ENCODE assay signal across 22 cellular contexts in genomic region chr1:45870500-45870899, GRCh38.
DNase-seq lines count a peak whose midpoint lies in the region; ATAC-seq, FAIRE-seq and TF ChIP-seq lines count a peak whose summit lies in the region.
"Had no signal": no experiment of that assay in that cellular context is flagged by ENCODE, and none has a peak within 500 bp of the region (broad histone marks: within the 10 kb centered on the region; RNA-seq: fewer than 3 reads in every experiment).

No MANE protein-coding gene starts in this region.

- H3K4me3 ChIP-seq in MG63 (no peak overlapping the region), astrocyte (ENCODE audit: insufficient read depth, low read depth, low read length) (no peak overlapping the region), right lobe of liver (no peak overlapping the region)
- H3K4me3 ChIP-seq: SK-N-MC had no signal

- TF ChIP-seq POLR2A in right lobe of liver (IDR thresholded peaks at IDR 0.05) = no peak

- no peak overlapping the region for H3K27ac ChIP-seq in astrocyte (ENCODE audit: low read depth, low read length)
- H3K27ac ChIP-seq in right lobe of liver = peak overlapping the region in 2 of 3 donors; percentile 89 to 98
- H3K27ac ChIP-seq: SK-N-MC had no signal

- H3K9me3 ChIP-seq in MG63 = no peaks in the 10 kb centered on the region
- no peaks in the 10 kb centered on the region for H3K9me3 ChIP-seq in astrocyte (ENCODE audit: insufficient read depth, low read depth, low read length)
- H3K9me3 ChIP-seq in right lobe of liver = no peaks in the 10 kb centered on the region
- H3K9me3 ChIP-seq: BE2C had no signal

- H3K4me1 ChIP-seq in astrocyte (ENCODE audit: insufficient read depth, low read length) (peaks cover 10% of the 10 kb centered on the region), right lobe of liver (peaks cover 0 to 56% (median 15%) of the 10 kb centered on the region in 4 donors)
- H3K4me1 ChIP-seq: BE2C had no signal

- ATAC-seq in right lobe of liver (no peak), GM18861 (IDR thresholded peaks at IDR 0.05; ENCODE audit: unreplicated experiment) (no peak)

- intact Hi-C loops in right lobe of liver (cut with DNase I) = no loop called here

- peaks cover 4% of the 10 kb centered on the region for H4K20me1 ChIP-seq in astrocyte (ENCODE audit: insufficient read depth, low read length)

- H3K27me3 Mint-ChIP-seq in astrocyte (ENCODE audit: low read depth, unreplicated experiment) = no peaks in the 10 kb centered on the region
- H3K27me3 Mint-ChIP-seq: CD4-positive, alpha-beta T cell had no signal

- DNase-seq in ELR (ENCODE audit: low read depth) (peak; percentile 71), MG63 (peak; percentile 31), astrocyte (ENCODE audit: low read depth) (no peak), right lobe of liver (no peak), NCI-H1105 (lab: John Stamatoyannopoulos, UW) (no peak), mesenteric fat pad (ENCODE audit: low spot score) (no peak)
- DNase-seq in effector CD4-positive, alpha-beta T cell = no peak
- DNase-seq: BE2C; Calu3; CD4-positive, alpha-beta T cell; Kasumi-1; MV-4-11; NCI-H1417 treated with DMSO at 0.1 percent for 48 hours; NCI-H2029; NCI-H2171; NCI-H446 treated with DMSO at 0.1 percent for 48 hours; NCI-H774; Right ventricle myocardium superior had no signal

- TF ChIP-seq CTCF in astrocyte (IDR thresholded peaks at IDR 0.05; ENCODE audit: insufficient read depth, low read depth, low read length) (no peak), right lobe of liver (IDR thresholded peaks at IDR 0.05) (no peak)

- WGBS in right lobe of liver (ENCODE audit: insufficient coverage, low coverage, low lambda C conversion rate, missing lambda C conversion rate) = 97% methylated on average over 6 of the region's 6 CpGs

- H3K79me2 ChIP-seq in astrocyte (ENCODE audit: insufficient read depth, low read length) = peaks cover 15% of the 10 kb centered on the region

- no peak overlapping the region for H3K4me2 ChIP-seq in astrocyte (ENCODE audit: low read length)

- FAIRE-seq in astrocyte (lab: Jason Lieb, UNC) = no peak
- FAIRE-seq: H1 had no signal

- H3K9me3 Mint-ChIP-seq in astrocyte (ENCODE audit: unreplicated experiment) = no peaks in the 10 kb centered on the region
- H3K9me3 Mint-ChIP-seq: CD4-positive, alpha-beta T cell; IgD-negative memory B cell had no signal

- H3K9ac ChIP-seq in astrocyte (ENCODE audit: low read length) = no peak overlapping the region

- H3K36me3 ChIP-seq in MG63 = no peaks in the 10 kb centered on the region
- H3K36me3 ChIP-seq in astrocyte (ENCODE audit: insufficient read depth, low read length) = no peaks in the 10 kb centered on the region
- no peaks in the 10 kb centered on the region for H3K36me3 ChIP-seq in right lobe of liver
- H3K36me3 ChIP-seq: BE2C had no signal

- no peaks in the 10 kb centered on the region for H3K36me3 Mint-ChIP-seq in astrocyte (ENCODE audit: low read depth, unreplicated experiment)

- no peaks in the 10 kb centered on the region for H3K27me3 ChIP-seq in MG63
- H3K27me3 ChIP-seq in astrocyte (ENCODE audit: insufficient read depth, low read length) = no peaks in the 10 kb centered on the region
- no peaks in the 10 kb centered on the region for H3K27me3 ChIP-seq in right lobe of liver
- H3K27me3 ChIP-seq: BE2C had no signal

- H2AFZ ChIP-seq in astrocyte (ENCODE audit: low read depth, low read length) = no peak overlapping the region

- H3K4me1 Mint-ChIP-seq in astrocyte (ENCODE audit: low read depth, unreplicated experiment) = peaks cover 27% of the 10 kb centered on the region

- H3K27ac Mint-ChIP-seq in astrocyte (ENCODE audit: unreplicated experiment) = peak overlapping the region; percentile 44
- H3K27ac Mint-ChIP-seq: CD4-positive, alpha-beta T cell; IgD-negative memory B cell had no signal

- H3K4me3 Mint-ChIP-seq in astrocyte (ENCODE audit: unreplicated experiment) = no peak overlapping the region
- H3K4me3 Mint-ChIP-seq: CD4-positive, alpha-beta T cell; IgD-negative memory B cell had no signal

Comparison
In these comparisons a context has a peak if more than half of its experiments do, and no peak if none do; other contexts are left out.
1. DNase-seq: peak in ELR (single experiment) and MG63 (single experiment); none in astrocyte (single experiment), right lobe of liver (0 of 3), NCI-H1105 (single experiment), effector CD4-positive, alpha-beta T cell (single experiment) and mesenteric fat pad (single experiment).